14 cellular contexts compared by ENCODE assay signal in genomic region chr16:71360378-71360777, GRCh38. TPM values are rescaled to one million over a fixed set of nuclear protein-coding genes. Genes with fewer than 3 reads are reported as not detected.
DNase-seq lines count a peak whose midpoint lies in the region; ATAC-seq, FAIRE-seq and TF ChIP-seq lines count a peak whose summit lies in the region.
"Had no signal": no experiment of that assay in that cellular context is flagged by ENCODE, and none has a peak within 500 bp of the region (broad histone marks: within the 10 kb centered on the region; RNA-seq: fewer than 3 reads in every experiment).

No MANE protein-coding gene starts in this region.

- TF ChIP-seq CTCF in SK-N-SH (IDR thresholded peaks at IDR 0.05) (no peak), fibroblast of lung (conservative IDR thresholded peaks at IDR 0.05 in 1 of 2, IDR thresholded peaks at IDR 0.05 in 1 of 2; ENCODE audit: low read depth in 1 of 2, low read length in 2 of 2) (no peak)

- H3K27ac Mint-ChIP-seq in stimulated activated naive CD8-positive, alpha-beta T cell treated with anti-CD3 and anti-CD28 coated beads, Interleukin-15, amount 100 ng/mL, for 72 hours, result no peak overlapping the region

- TF ChIP-seq EP300 in SK-N-SH (IDR thresholded peaks at IDR 0.05; ENCODE audit: borderline replicate concordance in 1 of 2, low read depth in 1 of 2, low read length in 1 of 2), result no peak

- peaks cover 0 to 8% of the 10 kb centered on the region in 2 experiments; a peak in 1 of 4 replicates for H3K4me1 ChIP-seq in SK-N-SH (ENCODE audit: control insufficient read depth in 1 of 2, insufficient read depth in 2 of 2, low read depth in 1 of 2, low read length in 1 of 2)
- H3K4me1 ChIP-seq in fibroblast of lung (ENCODE audit: control insufficient read depth, extremely low read depth, insufficient read depth, low read length), result peaks cover 7% of the 10 kb centered on the region

- CTCF ChIA-PET in SK-N-SH (lab: Yijun Ruan, JAX), result interaction anchor here (1.5 to 4.5 kb wide), 2 partner anchors 19 to 49 kb away, joined by 6 to 19 read pairs; no protein-coding TSS in a partner anchor

- no peaks in the 10 kb centered on the region for H3K9me2 ChIP-seq in SK-N-SH

- no peaks in the 10 kb centered on the region for H3K9me3 Mint-ChIP-seq in stimulated activated naive CD8-positive, alpha-beta T cell treated with anti-CD3 and anti-CD28 coated beads, Interleukin-15, amount 100 ng/mL, for 72 hours

- peak; percentile 91 for DNase-seq in H54 (ENCODE audit: insufficient read length, low spot score)
- DNase-seq in SK-N-SH, result no peak
- peak; percentile 82 to 97 for DNase-seq in fibroblast of lung (ENCODE audit: low read depth in 2 of 2)
- DNase-seq in skeletal muscle cell (ENCODE audit: low read depth), result peak; percentile 61
- DNase-seq in anterior cingulate cortex (lab: John Stamatoyannopoulos, UW), result no peak
- no peak for DNase-seq in CD1c-positive myeloid dendritic cell (ENCODE audit: extremely low spot score)
- no peak for DNase-seq in hippocampal formation (lab: John Stamatoyannopoulos, UW)
- no peak for DNase-seq in stimulated activated naive CD8-positive, alpha-beta T cell treated with anti-CD3 and anti-CD28 coated beads, Interleukin-15, amount 100 ng/mL, for 72 hours
- DNase-seq: activated T-cell treated with anti-CD3 and anti-CD28 coated beads, Interleukin-2, amount 50 U/mL, for 1 hour; GDM1; T-helper 1 cell had no signal

- H3K36me3 ChIP-seq in SK-N-SH (replicated peaks in 1 of 2; ENCODE audit: control insufficient read depth in 1 of 2, insufficient read depth in 2 of 2, low read length in 1 of 2), result no peaks in the 10 kb centered on the region
- no peaks in the 10 kb centered on the region for H3K36me3 ChIP-seq in fibroblast of lung (ENCODE audit: control insufficient read depth, insufficient read depth, low read length)

- H3K27me3 Mint-ChIP-seq in stimulated activated naive CD8-positive, alpha-beta T cell treated with anti-CD3 and anti-CD28 coated beads, Interleukin-15, amount 100 ng/mL, for 72 hours, result peaks cover 56% of the 10 kb centered on the region

- H4K20me1 ChIP-seq in SK-N-SH (ENCODE audit: insufficient read depth), result no peaks in the 10 kb centered on the region
- H4K20me1 ChIP-seq in fibroblast of lung (ENCODE audit: control insufficient read depth, extremely low read depth, insufficient read depth, low read length), result no peaks in the 10 kb centered on the region

- H3K9me3 ChIP-seq in SK-N-SH (no peaks in the 10 kb centered on the region), fibroblast of lung (ENCODE audit: control insufficient read depth, insufficient read depth, low read depth, low read length) (no peaks in the 10 kb centered on the region)

- H3K9ac ChIP-seq in SK-N-SH, result no peak overlapping the region
- no peak overlapping the region for H3K9ac ChIP-seq in fibroblast of lung (ENCODE audit: insufficient read depth, low read length)
- H3K9ac ChIP-seq: parathyroid adenoma had no signal

- no peak for TF ChIP-seq POLR2A in H54 (IDR thresholded peaks at IDR 0.05; ENCODE audit: low read depth, low read length)

- H3K4me3 Mint-ChIP-seq in stimulated activated naive CD8-positive, alpha-beta T cell treated with anti-CD3 and anti-CD28 coated beads, Interleukin-15, amount 100 ng/mL, for 72 hours, result no peak overlapping the region

- H3K79me2 ChIP-seq in SK-N-SH (ENCODE audit: insufficient read depth), result no peaks in the 10 kb centered on the region
- no peaks in the 10 kb centered on the region for H3K79me2 ChIP-seq in fibroblast of lung (ENCODE audit: control insufficient read depth, insufficient read depth, low read length)
- H3K79me2 ChIP-seq: parathyroid adenoma had no signal

- H3F3A ChIP-seq in SK-N-SH (replicated peaks; ENCODE audit: insufficient read depth), result peaks cover 4% of the 10 kb centered on the region

- H3K27ac ChIP-seq in SK-N-SH (ENCODE audit: low read depth in 2 of 2, low read length in 1 of 2), result no peak overlapping the region
- H3K27ac ChIP-seq in fibroblast of lung (ENCODE audit: insufficient read depth, low read length), result no peak overlapping the region
- H3K27ac ChIP-seq: parathyroid adenoma had no signal

- peaks cover 9% of the 10 kb centered on the region for H3K4me1 Mint-ChIP-seq in stimulated activated naive CD8-positive, alpha-beta T cell treated with anti-CD3 and anti-CD28 coated beads, Interleukin-15, amount 100 ng/mL, for 72 hours

- H2AFZ ChIP-seq in SK-N-SH (ENCODE audit: low read depth) (no peak overlapping the region), fibroblast of lung (ENCODE audit: low read length) (no peak overlapping the region)
- H2AFZ ChIP-seq: parathyroid adenoma had no signal

- H3K4me3 ChIP-seq in SK-N-SH (ENCODE audit: low read depth in 2 of 2, low read length in 1 of 2) (no peak overlapping the region), fibroblast of lung (replicated peaks in 1 of 4; ENCODE audit: control extremely low read depth in 1 of 4, insufficient read depth in 1 of 4, low read depth in 3 of 4, low read length in 4 of 4) (no peak overlapping the region), skeletal muscle cell (ENCODE audit: low read depth, low read length) (no peak overlapping the region)

- H3K4me2 ChIP-seq in SK-N-SH (peak overlapping the region; percentile 64), fibroblast of lung (ENCODE audit: extremely low read depth, insufficient read depth, low read length) (peak overlapping the region; percentile 40)

- no peak for TF ChIP-seq RAD21 in SK-N-SH (IDR thresholded peaks at IDR 0.05; ENCODE audit: low read length)

- 5% methylated on average over 2 of the region's 2 CpGs for WGBS in SK-N-SH (ENCODE audit: low lambda C conversion rate)

- POLR2A ChIA-PET in SK-N-SH (lab: Yijun Ruan, JAX), result no interaction called here

- peak; percentile 95 for FAIRE-seq in H54 (lab: Jason Lieb, UNC)
- FAIRE-seq: colon, islet of Langerhans had no signal

- H3K27me3 ChIP-seq in SK-N-SH (ENCODE audit: insufficient read depth), result peaks cover 10% of the 10 kb centered on the region; the same call in 1 of the 2 replicates
- no peaks in the 10 kb centered on the region for H3K27me3 ChIP-seq in fibroblast of lung (ENCODE audit: control insufficient read depth, insufficient read depth, low read length)

- ATAC-seq in stimulated activated naive CD8-positive, alpha-beta T cell treated with anti-CD3 and anti-CD28 coated beads, Interleukin-15, amount 100 ng/mL, for 72 hours, result no peak

TF ChIP-seq in SK-N-SH, 30 proteins besides CTCF, POLR2A, EP300 and RAD21:
- no peak for TF ChIP-seq MEF2A (IDR thresholded peaks at IDR 0.05; ENCODE audit: borderline replicate concordance, low read depth)
- TF ChIP-seq USF1 (IDR thresholded peaks at IDR 0.05; ENCODE audit: borderline replicate concordance, low read depth), result no peak
- no peak for TF ChIP-seq ELF1 (IDR thresholded peaks at IDR 0.05)
- peak; percentile 71 for TF ChIP-seq JUND (IDR thresholded peaks at IDR 0.05)
- TF ChIP-seq FOSL2 (IDR thresholded peaks at IDR 0.05; ENCODE audit: borderline replicate concordance, low read depth), result peak; percentile 68; the same call in 1 of the 2 replicates
- no peak for TF ChIP-seq FOXJ3 (CRISPR knock-in tag; IDR thresholded peaks at IDR 0.05)
- TF ChIP-seq RCOR1 (IDR thresholded peaks at IDR 0.05; ENCODE audit: low read length), result no peak
- TF ChIP-seq POLR2AphosphoS5 (IDR thresholded peaks at IDR 0.05; ENCODE audit: low read depth, low read length), result no peak
- TF ChIP-seq PBX3 (IDR thresholded peaks at IDR 0.05), result peak; percentile 18; the same call in 1 of the 2 replicates
- TF ChIP-seq MXI1 (IDR thresholded peaks at IDR 0.05; ENCODE audit: low read depth, low read length), result no peak
- TF ChIP-seq TCF12 (IDR thresholded peaks at IDR 0.05), result peak; percentile 44
- TF ChIP-seq NFIC (IDR thresholded peaks at IDR 0.05; ENCODE audit: borderline replicate concordance), result no peak; the same call in 1 of the 2 replicates
- TF ChIP-seq TEAD4 (IDR thresholded peaks at IDR 0.05; ENCODE audit: borderline replicate concordance, insufficient read depth), result no peak

RNA-seq across cellular contexts. Expression of gene CALB2, which starts 1.9 kb away (rescaled TPM):
- polyA plus RNA-seq in SK-N-SH (2012; rRNA removed), result 0.12 and 0.23 TPM in 2 replicates
- 0.05 and 0.06 TPM in 2 replicates for polyA plus RNA-seq in SK-N-SH (2012; cell fraction: cytosol; rRNA removed)
- 0.06 TPM in 1 of 2 replicates, not detected in the other for polyA plus RNA-seq in SK-N-SH (2012; cell fraction: nucleus; rRNA removed)
- total RNA-seq in fibroblast of lung, result 0.51 and 1.3 TPM in 2 replicates
- 0.58 and 1.2 TPM in 2 replicates for polyA plus RNA-seq in fibroblast of lung
- polyA plus RNA-seq in fibroblast of lung (2012), result 0.14 and 0.46 TPM in 2 replicates
- not detected in 2 replicates for polyA minus RNA-seq in fibroblast of lung (ENCODE audit: low replicate concordance)

Comparison
In these comparisons a context has a peak if more than half of its experiments do, and no peak if none do; other contexts are left out.
1. DNase-seq: peak in H54 (single experiment), fibroblast of lung (2 of 2) and skeletal muscle cell (single experiment); none in SK-N-SH (single experiment), anterior cingulate cortex (0 of 58), CD1c-positive myeloid dendritic cell (single experiment), hippocampal formation (0 of 2) and stimulated activated naive CD8-positive, alpha-beta T cell treated with anti-CD3 and anti-CD28 coated beads, Interleukin-15, amount 100 ng/mL, for 72 hours (0 of 2).